14 cellular contexts compared by ENCODE assay signal in the genomic region with DNA sequence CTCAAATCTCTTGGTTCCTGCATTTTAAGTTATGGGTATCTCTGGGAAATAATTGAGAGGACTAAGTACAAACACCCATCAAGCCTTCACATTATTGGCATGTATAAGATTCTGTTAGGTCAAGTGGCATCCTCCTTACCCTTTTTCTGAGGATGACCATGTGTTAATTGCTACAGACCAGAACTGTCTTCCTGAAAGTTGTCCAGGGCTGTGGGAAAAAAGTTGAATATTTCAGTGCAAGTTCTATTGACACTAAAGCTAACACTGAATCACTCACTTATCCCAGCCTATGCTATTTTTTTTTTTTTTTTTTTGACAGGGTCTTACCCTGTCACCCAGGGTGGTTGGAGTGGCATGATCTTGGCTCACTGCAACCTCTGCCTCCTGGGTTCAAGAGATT.
DNase-seq lines count a peak whose midpoint lies in the region; ATAC-seq and TF ChIP-seq lines count a peak whose summit lies in the region.
"Had no signal": no experiment of that assay in that cellular context is flagged by ENCODE, and none has a peak within 500 bp of the region (broad histone marks: within the 10 kb centered on the region; RNA-seq: fewer than 3 reads in every experiment).

No MANE protein-coding gene starts in this region.

- no peaks in the 10 kb centered on the region for H3K36me3 ChIP-seq in RWPE2 (ENCODE audit: low read depth)
- H3K36me3 ChIP-seq in esophagus (ENCODE audit: control insufficient read depth in 2 of 2, insufficient read depth in 2 of 2, low read length in 1 of 2): no peaks in the 10 kb centered on the region
- no peaks in the 10 kb centered on the region for H3K36me3 ChIP-seq in skeletal muscle satellite cell (ENCODE audit: insufficient read depth, low read length)
- H3K36me3 ChIP-seq: gastroesophageal sphincter had no signal

- ATAC-seq in RWPE2 (ENCODE audit: low read depth): no peak
- no peak for ATAC-seq in GM19324 (IDR thresholded peaks at IDR 0.05; ENCODE audit: low FRiP score, unreplicated experiment)
- ATAC-seq: gastroesophageal sphincter had no signal

- peak; percentile 75 for DNase-seq in EH (ENCODE audit: low read depth)
- DNase-seq in RWPE2 (ENCODE audit: low spot score): no peak
- no peak for DNase-seq in NCI-H1092 (lab: John Stamatoyannopoulos, UW)
- no peak for DNase-seq in NCI-H2196 (lab: John Stamatoyannopoulos, UW; ENCODE audit: unreplicated experiment)
- DNase-seq in AG08396 (ENCODE audit: low spot score): no peak
- DNase-seq: activated CD8-positive, alpha-beta memory T cell treated with anti-CD3 and anti-CD28 coated beads, Interleukin-2, amount 50 U/mL, for 48 hours; CD4-positive, alpha-beta memory T cell; mucosa of descending colon; NCI-H1048; stimulated activated CD8-positive, alpha-beta memory T cell treated with anti-CD3 and anti-CD28 coated beads, Interleukin-4, amount 100 ng/mL, for 48 hours had no signal

- H3K4me1 ChIP-seq in RWPE2 (ENCODE audit: insufficient read depth, poor library complexity, severe bottlenecking) (peaks cover 90% of the 10 kb centered on the region), esophagus (ENCODE audit: control insufficient read depth in 2 of 2, insufficient read depth in 2 of 2, low read length in 1 of 2) (peaks cover 18 to 36% of the 10 kb centered on the region in 2 donors), skeletal muscle satellite cell (ENCODE audit: control insufficient read depth, insufficient read depth, low read length) (peaks cover 95% of the 10 kb centered on the region)

- H3K4me3 ChIP-seq in RWPE2 (ENCODE audit: severe bottlenecking): no peak overlapping the region
- no peak overlapping the region for H3K4me3 ChIP-seq in esophagus (ENCODE audit: low read depth in 1 of 2, low read length in 2 of 2)
- H3K4me3 ChIP-seq in skeletal muscle satellite cell (ENCODE audit: low read length): peak overlapping the region; percentile 3
- H3K4me3 ChIP-seq: gastroesophageal sphincter, mucosa of descending colon had no signal

- H3K27me3 ChIP-seq in RWPE2 (ENCODE audit: insufficient read depth, poor library complexity, severe bottlenecking) (no peaks in the 10 kb centered on the region), esophagus (ENCODE audit: control insufficient read depth in 1 of 2, insufficient read depth in 2 of 2, low read length in 2 of 2) (no peaks in the 10 kb centered on the region), skeletal muscle satellite cell (ENCODE audit: control insufficient read depth, insufficient read depth, low read length) (no peaks in the 10 kb centered on the region)
- H3K27me3 ChIP-seq: gastroesophageal sphincter had no signal

- peak overlapping the region; percentile 24 for H3K4me2 ChIP-seq in skeletal muscle satellite cell (ENCODE audit: low read length)

- H3K27ac ChIP-seq in RWPE2 (ENCODE audit: poor library complexity, severe bottlenecking) (peak overlapping the region; percentile 99), esophagus (ENCODE audit: low read depth in 2 of 2, low read length in 1 of 2) (peak overlapping the region; percentile 88 to 96)

- no peak for TF ChIP-seq CTCF in RWPE2 (IDR thresholded peaks at IDR 0.05; ENCODE audit: poor library complexity, severe bottlenecking)

- H3K9me3 ChIP-seq in RWPE2 (ENCODE audit: severe bottlenecking) (no peaks in the 10 kb centered on the region), esophagus (ENCODE audit: control insufficient read depth in 2 of 2, insufficient read depth in 1 of 2, low read depth in 1 of 2, low read length in 1 of 2) (no peaks in the 10 kb centered on the region), skeletal muscle satellite cell (replicated peaks; ENCODE audit: low read length) (no peaks in the 10 kb centered on the region)
- H3K9me3 ChIP-seq: gastroesophageal sphincter, mucosa of descending colon had no signal

- peak overlapping the region; percentile 91 for H3K9ac ChIP-seq in skeletal muscle satellite cell (ENCODE audit: low read depth, low read length)
